In genomic region chr20:53794529-53795115, GRCh38 we compare ENCODE assay signal across 21 cellular contexts.
DNase-seq lines count a peak whose midpoint lies in the region; ATAC-seq and TF ChIP-seq lines count a peak whose summit lies in the region.
"Had no signal": no experiment of that assay in that cellular context is flagged by ENCODE, and none has a peak within 500 bp of the region (broad histone marks: within the 10 kb centered on the region; RNA-seq: fewer than 3 reads in every experiment).

No MANE protein-coding gene starts in this region.

- no peak overlapping the region for H4K8ac ChIP-seq in neuronal stem cell (ENCODE audit: low read depth, low read length)

- peak overlapping the region; percentile 35 for H3K18ac ChIP-seq in neuronal stem cell (ENCODE audit: low read length)

- no peak overlapping the region for H3K4me3 ChIP-seq in GM23338
- H3K4me3 ChIP-seq in neuronal stem cell (ENCODE audit: low read length in 2 of 2), result no peak overlapping the region
- H3K4me3 ChIP-seq: body of pancreas, lung, vagina had no signal

- H4K20me1 ChIP-seq in GM23338 (replicated peaks; ENCODE audit: insufficient read depth), result no peaks in the 10 kb centered on the region

- peak overlapping the region; percentile 88 for H2AFZ ChIP-seq in GM23338
- peak overlapping the region; percentile 27 for H2AFZ ChIP-seq in neuronal stem cell (ENCODE audit: low read length)

- no CpG with 5 or more reads among the region's 9 CpGs for WGBS in neuronal stem cell (ENCODE audit: extremely low coverage in 2 of 2, insufficient read length in 2 of 2, insufficient replicate concordance in 1 of 2), 2 donors

- DNase-seq in AG08395 (ENCODE audit: low spot score), result peak; percentile 21
- no peak for DNase-seq in GM23338 (ENCODE audit: low spot score)
- DNase-seq in chondrocyte (ENCODE audit: low spot score), result no peak
- DNase-seq in neuronal stem cell (ENCODE audit: low spot score), result no peak
- no peak for DNase-seq in T-helper 9 cell
- DNase-seq in T-helper 2 cell treated with Interferon-gamma antibody and Interleukin-4, amounts not matched to agents 5 μg/mL and 100 μg/mL, for 36 hours (ENCODE audit: low spot score), result no peak
- no peak for DNase-seq in stimulated activated CD4-positive, alpha-beta T cell treated with anti-CD3 and anti-CD28 coated beads, Interleukin-4, amount 100 ng/mL, for 24 hours
- DNase-seq: activated CD4-positive, alpha-beta T cell treated with anti-CD3 and anti-CD28 coated beads for 48 hours; activated naive CD4-positive, alpha-beta T cell treated with anti-CD3 and anti-CD28 coated beads, Interleukin-2, amount 10 ng/mL, durations not matched to agents 7 days and 5 days; body of pancreas; cortex of kidney; GF-D8; glutamatergic neuron; immature natural killer cell; naive thymus-derived CD4-positive, alpha-beta T cell; NCI-H1092 treated with DMSO at 0.1 percent for 48 hours; NCI-H69 had no signal

- H3K4ac ChIP-seq in neuronal stem cell (ENCODE audit: low read length), result no peak overlapping the region

- H3K4me2 ChIP-seq in GM23338 (no peak overlapping the region), neuronal stem cell (ENCODE audit: insufficient read depth, low read length, poor library complexity, severe bottlenecking) (no peak overlapping the region)

- TF ChIP-seq CTCF in GM23338 (conservative IDR thresholded peaks at IDR 0.05; ENCODE audit: low read depth in 2 of 2) (no peak), chondrocyte (IDR thresholded peaks at IDR 0.05) (no peak)

- no peaks in the 10 kb centered on the region for H3K9me2 ChIP-seq in GM23338 (ENCODE audit: insufficient read depth)

- no peaks in the 10 kb centered on the region for H3F3A ChIP-seq in GM23338 (replicated peaks; ENCODE audit: low read depth)

- no peak overlapping the region for H2BK12ac ChIP-seq in neuronal stem cell (ENCODE audit: low read length)

- H3K27me3 ChIP-seq in GM23338 (ENCODE audit: insufficient read depth) (no peaks in the 10 kb centered on the region), neuronal stem cell (ENCODE audit: control insufficient read depth in 3 of 3, insufficient read depth in 3 of 3, low read depth in 1 of 3, low read length in 3 of 3) (no peaks in the 10 kb centered on the region)
- H3K27me3 ChIP-seq: body of pancreas, vagina had no signal

- H3K4me3 Mint-ChIP-seq in GM23338 (no peak overlapping the region), chondrocyte (ENCODE audit: unreplicated experiment) (no peak overlapping the region)
- no peak overlapping the region for H3K4me3 Mint-ChIP-seq in T-helper 2 cell treated with Interferon-gamma antibody and Interleukin-4, amounts not matched to agents 5 μg/mL and 100 μg/mL, for 36 hours
- H3K4me3 Mint-ChIP-seq: activated naive CD4-positive, alpha-beta T cell treated with anti-CD3 and anti-CD28 coated beads, Interleukin-2, amount 10 ng/mL, durations not matched to agents 7 days and 5 days; B cell; immature natural killer cell; naive thymus-derived CD4-positive, alpha-beta T cell had no signal

- peaks cover 0 to 2% of the 10 kb centered on the region in 2 donors for H3K9me3 ChIP-seq in neuronal stem cell (replicated peaks in 1 of 2; ENCODE audit: control insufficient read depth in 2 of 2, insufficient read depth in 1 of 2, low read depth in 1 of 2, low read length in 2 of 2)
- H3K9me3 ChIP-seq: vagina had no signal

- H3K79me1 ChIP-seq in neuronal stem cell (ENCODE audit: low read depth, low read length), result no peaks in the 10 kb centered on the region

- no peak overlapping the region for H2AK5ac ChIP-seq in neuronal stem cell (ENCODE audit: low read depth, low read length)

- H3K4me1 Mint-ChIP-seq in GM23338 (peaks cover 19% of the 10 kb centered on the region), chondrocyte (ENCODE audit: low read depth) (peaks cover 34% of the 10 kb centered on the region)
- H3K4me1 Mint-ChIP-seq in T-helper 2 cell treated with Interferon-gamma antibody and Interleukin-4, amounts not matched to agents 5 μg/mL and 100 μg/mL, for 36 hours (ENCODE audit: low read depth), result peaks cover 4% of the 10 kb centered on the region
- H3K4me1 Mint-ChIP-seq: immature natural killer cell had no signal

- H2BK120ac ChIP-seq in neuronal stem cell (ENCODE audit: low read depth, low read length), result no peak overlapping the region

- H3K9me3 Mint-ChIP-seq in GM23338 (no peaks in the 10 kb centered on the region), chondrocyte (ENCODE audit: low read depth) (peaks cover 4% of the 10 kb centered on the region)
- H3K9me3 Mint-ChIP-seq in T-helper 2 cell treated with Interferon-gamma antibody and Interleukin-4, amounts not matched to agents 5 μg/mL and 100 μg/mL, for 36 hours, result no peaks in the 10 kb centered on the region
- H3K9me3 Mint-ChIP-seq: activated naive CD4-positive, alpha-beta T cell treated with anti-CD3 and anti-CD28 coated beads, Interleukin-2, amount 10 ng/mL, durations not matched to agents 7 days and 5 days; immature natural killer cell had no signal

- ATAC-seq in GM23338 (no peak), GM21576 (IDR thresholded peaks at IDR 0.05; ENCODE audit: unreplicated experiment) (no peak)
- ATAC-seq: naive thymus-derived CD4-positive, alpha-beta T cell had no signal

- H2BK15ac ChIP-seq in neuronal stem cell (ENCODE audit: low read length), result no peak overlapping the region

- no peak overlapping the region for H2BK5ac ChIP-seq in neuronal stem cell (ENCODE audit: low read length)

- H3K27ac Mint-ChIP-seq in GM23338 (no peak overlapping the region), chondrocyte (ENCODE audit: unreplicated experiment) (peak overlapping the region; percentile 89)
- H3K27ac Mint-ChIP-seq in T-helper 2 cell treated with Interferon-gamma antibody and Interleukin-4, amounts not matched to agents 5 μg/mL and 100 μg/mL, for 36 hours, result no peak overlapping the region
- H3K27ac Mint-ChIP-seq: activated naive CD4-positive, alpha-beta T cell treated with anti-CD3 and anti-CD28 coated beads, Interleukin-2, amount 10 ng/mL, durations not matched to agents 7 days and 5 days; B cell; immature natural killer cell had no signal

- H3K27ac ChIP-seq in GM23338 (ENCODE audit: low read depth), result no peak overlapping the region
- peak overlapping the region; percentile 40 for H3K27ac ChIP-seq in neuronal stem cell (replicated peaks; ENCODE audit: low read length)
- H3K27ac ChIP-seq: vagina had no signal

- peaks cover 3% of the 10 kb centered on the region for H3K27me3 Mint-ChIP-seq in GM23338 (ENCODE audit: insufficient read depth, low read depth, poor library complexity)
- no peaks in the 10 kb centered on the region for H3K27me3 Mint-ChIP-seq in chondrocyte (ENCODE audit: low read depth)
- H3K27me3 Mint-ChIP-seq in T-helper 2 cell treated with Interferon-gamma antibody and Interleukin-4, amounts not matched to agents 5 μg/mL and 100 μg/mL, for 36 hours (ENCODE audit: low read depth), result no peaks in the 10 kb centered on the region
- H3K27me3 Mint-ChIP-seq: activated naive CD4-positive, alpha-beta T cell treated with anti-CD3 and anti-CD28 coated beads, Interleukin-2, amount 10 ng/mL, durations not matched to agents 7 days and 5 days; B cell; naive thymus-derived CD4-positive, alpha-beta T cell had no signal

- no peaks in the 10 kb centered on the region for H3K79me2 ChIP-seq in GM23338 (replicated peaks; ENCODE audit: insufficient read depth)

- no peak overlapping the region for H3K14ac ChIP-seq in neuronal stem cell (ENCODE audit: low read length)

- H3K36me3 Mint-ChIP-seq in GM23338 (ENCODE audit: low read depth) (peaks cover 4% of the 10 kb centered on the region; the same call in 1 of the 3 replicates), chondrocyte (ENCODE audit: low read depth) (no peaks in the 10 kb centered on the region)
- H3K36me3 Mint-ChIP-seq in T-helper 2 cell treated with Interferon-gamma antibody and Interleukin-4, amounts not matched to agents 5 μg/mL and 100 μg/mL, for 36 hours (ENCODE audit: low read depth), result no peaks in the 10 kb centered on the region
- H3K36me3 Mint-ChIP-seq: activated naive CD4-positive, alpha-beta T cell treated with anti-CD3 and anti-CD28 coated beads, Interleukin-2, amount 10 ng/mL, durations not matched to agents 7 days and 5 days; immature natural killer cell had no signal

- no peaks in the 10 kb centered on the region for H3K36me3 ChIP-seq in GM23338 (ENCODE audit: insufficient read depth)
- H3K36me3 ChIP-seq in neuronal stem cell (replicated peaks in 1 of 2; ENCODE audit: control insufficient read depth in 2 of 2, insufficient read depth in 2 of 2, low read length in 2 of 2), result no peaks in the 10 kb centered on the region
- H3K36me3 ChIP-seq: vagina had no signal

- H3K4me1 ChIP-seq in GM23338 (ENCODE audit: insufficient read depth) (peaks cover 15% of the 10 kb centered on the region), neuronal stem cell (ENCODE audit: control insufficient read depth in 2 of 2, insufficient read depth in 1 of 2, low read depth in 1 of 2, low read length in 2 of 2) (peaks cover 0 to 4% of the 10 kb centered on the region in 2 donors)
- H3K4me1 ChIP-seq: vagina had no signal

- no peak overlapping the region for H3K9ac ChIP-seq in neuronal stem cell (ENCODE audit: low read depth, low read length, poor library complexity)

- no peak overlapping the region for H4K91ac ChIP-seq in neuronal stem cell (ENCODE audit: low read depth, low read length, poor library complexity)

- no peak overlapping the region for H3K23ac ChIP-seq in neuronal stem cell (ENCODE audit: low read depth, low read length, poor library complexity)
